Comparison of ENCODE assay signal across 1 cellular context in genomic region chr6:7675353-7675945, GRCh38.
TF ChIP-seq lines count a peak whose summit lies in the region.

No MANE protein-coding gene starts in this region.

TF ChIP-seq in K562, 482 proteins besides CTCF, POLR2A, EP300 and RAD21 (continued from another document):
- TF ChIP-seq NR0B1 (IDR thresholded peaks at IDR 0.05; ENCODE audit: partially characterized antibody), result no peak
- TF ChIP-seq NFE2 (IDR thresholded peaks at IDR 0.05; ENCODE audit: low read depth), result peak; percentile 67
- TF ChIP-seq PCBP2 (IDR thresholded peaks at IDR 0.05; ENCODE audit: low read depth, low read length, poor library complexity, severe bottlenecking), result no peak
- no peak for TF ChIP-seq MTA1 (IDR thresholded peaks at IDR 0.05; ENCODE audit: borderline replicate concordance)
- no peak for TF ChIP-seq RBM25 (IDR thresholded peaks at IDR 0.05; ENCODE audit: low read depth, low read length, severe bottlenecking)
- no peak for TF ChIP-seq ZNF764 (CRISPR knock-in tag; IDR thresholded peaks at IDR 0.05; ENCODE audit: low read depth)
- TF ChIP-seq HCFC1 (IDR thresholded peaks at IDR 0.05; ENCODE audit: low read depth, low read length), result no peak
- no peak for TF ChIP-seq HDAC8 (tag; IDR thresholded peaks at IDR 0.05)
- no peak for TF ChIP-seq CHD7 (IDR thresholded peaks at IDR 0.05; ENCODE audit: low read depth, low read length)
- no peak for TF ChIP-seq FOXK1 (CRISPR knock-in tag; IDR thresholded peaks at IDR 0.05; ENCODE audit: borderline replicate concordance)
- TF ChIP-seq POLR3A (IDR thresholded peaks at IDR 0.05; ENCODE audit: borderline replicate concordance, extremely low read depth, insufficient read depth, insufficient read length), result no peak
- no peak for TF ChIP-seq HDAC1 (IDR thresholded peaks at IDR 0.05)
- TF ChIP-seq, protein P1, sequence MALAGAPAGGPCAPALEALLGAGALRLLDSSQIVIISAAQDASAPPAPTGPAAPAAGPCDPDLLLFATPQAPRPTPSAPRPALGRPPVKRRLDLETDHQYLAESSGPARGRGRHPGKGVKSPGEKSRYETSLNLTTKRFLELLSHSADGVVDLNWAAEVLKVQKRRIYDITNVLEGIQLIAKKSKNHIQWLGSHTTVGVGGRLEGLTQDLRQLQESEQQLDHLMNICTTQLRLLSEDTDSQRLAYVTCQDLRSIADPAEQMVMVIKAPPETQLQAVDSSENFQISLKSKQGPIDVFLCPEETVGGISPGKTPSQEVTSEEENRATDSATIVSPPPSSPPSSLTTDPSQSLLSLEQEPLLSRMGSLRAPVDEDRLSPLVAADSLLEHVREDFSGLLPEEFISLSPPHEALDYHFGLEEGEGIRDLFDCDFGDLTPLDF (CRISPR knock-in tag; IDR thresholded peaks at IDR 0.05), result no peak
- TF ChIP-seq BHLHE40 (IDR thresholded peaks at IDR 0.05; ENCODE audit: low read length), result peak; percentile 82
- TF ChIP-seq, protein P2, sequence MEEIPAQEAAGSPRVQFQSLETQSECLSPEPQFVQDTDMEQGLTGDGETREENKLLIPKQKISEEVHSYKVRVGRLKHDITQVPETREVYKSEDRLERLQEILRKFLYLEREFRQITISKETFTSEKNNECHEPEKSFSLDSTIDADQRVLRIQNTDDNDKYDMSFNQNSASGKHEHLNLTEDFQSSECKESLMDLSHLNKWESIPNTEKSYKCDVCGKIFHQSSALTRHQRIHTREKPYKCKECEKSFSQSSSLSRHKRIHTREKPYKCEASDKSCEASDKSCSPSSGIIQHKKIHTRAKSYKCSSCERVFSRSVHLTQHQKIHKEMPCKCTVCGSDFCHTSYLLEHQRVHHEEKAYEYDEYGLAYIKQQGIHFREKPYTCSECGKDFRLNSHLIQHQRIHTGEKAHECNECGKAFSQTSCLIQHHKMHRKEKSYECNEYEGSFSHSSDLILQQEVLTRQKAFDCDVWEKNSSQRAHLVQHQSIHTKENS (CRISPR knock-in tag; IDR thresholded peaks at IDR 0.05), result no peak
- TF ChIP-seq NR2C1 (IDR thresholded peaks at IDR 0.05), result no peak
- no peak for TF ChIP-seq NR2C1 (tag; IDR thresholded peaks at IDR 0.05)
- TF ChIP-seq EP400 (IDR thresholded peaks at IDR 0.05), result no peak
